ENCODE assay signal across 19 cellular contexts in the genomic region with DNA sequence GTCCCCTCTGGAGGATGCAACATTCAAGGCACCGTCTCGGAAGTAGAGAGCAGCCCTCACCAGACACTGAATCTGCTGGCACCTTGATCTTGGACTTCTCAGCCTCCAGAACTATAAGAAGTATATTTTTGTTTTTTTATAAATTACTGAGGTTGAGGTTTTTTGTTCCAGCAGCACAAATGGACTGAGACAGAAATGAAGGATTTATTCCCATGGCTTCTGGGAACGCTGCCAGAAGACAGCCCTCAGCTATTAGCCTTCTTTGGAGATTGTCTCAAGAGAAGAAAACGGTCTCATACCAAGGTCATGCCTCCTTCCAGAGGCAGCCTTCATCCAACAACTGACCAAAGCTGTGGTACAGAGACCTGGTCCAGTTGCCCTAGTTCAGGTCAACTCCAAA.
A peak's percentile ranks its signal among the peaks of the same experiment; 100 is the strongest.
DNase-seq lines count a peak whose midpoint lies in the region; FAIRE-seq and TF ChIP-seq lines count a peak whose summit lies in the region.
"Had no signal": no experiment of that assay in that cellular context is flagged by ENCODE, and none has a peak within 500 bp of the region (broad histone marks: within the 10 kb centered on the region; RNA-seq: fewer than 3 reads in every experiment).

No MANE protein-coding gene starts in this region.

- no peak overlapping the region for H3K27ac ChIP-seq in mesendoderm (ENCODE audit: low read depth, low read length)
- H3K27ac ChIP-seq: esophagus squamous epithelium, KMS-11, parathyroid adenoma had no signal

- peak overlapping the region; percentile 20 for H3K27ac Mint-ChIP-seq in chondrocyte (ENCODE audit: unreplicated experiment)
- H3K27ac Mint-ChIP-seq: CD14-positive monocyte; T-helper 2 cell treated with Interferon-gamma antibody and Interleukin-4, amounts not matched to agents 5 μg/mL and 100 μg/mL, for 36 hours; type B pancreatic cell had no signal

- H3K36me3 Mint-ChIP-seq in chondrocyte (ENCODE audit: low read depth) = peaks cover 3% of the 10 kb centered on the region
- H3K36me3 Mint-ChIP-seq: CD14-positive monocyte; stimulated activated naive B cell treated with anti-CD40 and anti-IgM and Interleukin-4, amounts not matched to agents 10 μg/mL and 1 μg/mL and 100 μg/mL, for 72 hours; type B pancreatic cell had no signal

- no peak overlapping the region for H4K8ac ChIP-seq in mesendoderm (ENCODE audit: low read depth, low read length)

- TF ChIP-seq CTCF in chondrocyte (IDR thresholded peaks at IDR 0.05) (no peak), D721Med (IDR thresholded peaks at IDR 0.05; ENCODE audit: insufficient read depth, missing control alignments) (no peak)

- H2BK120ac ChIP-seq in mesendoderm (ENCODE audit: low read depth, low read length) = no peak overlapping the region

- no peak overlapping the region for H3K23ac ChIP-seq in mesendoderm (ENCODE audit: low read length)

- H3K27me3 Mint-ChIP-seq in chondrocyte (ENCODE audit: low read depth) = peaks cover 18% of the 10 kb centered on the region

- no peak overlapping the region for H2BK5ac ChIP-seq in mesendoderm (ENCODE audit: low read length)

- no peak overlapping the region for H3K4ac ChIP-seq in mesendoderm (ENCODE audit: low read depth, low read length)

- H3K18ac ChIP-seq in mesendoderm (ENCODE audit: low read length) = no peak overlapping the region

- intact Hi-C loops in posterior vena cava (cut with DNase I) = no loop called here

- H3K56ac ChIP-seq in mesendoderm (ENCODE audit: low read length) = no peak overlapping the region

- WGBS in mesendoderm (ENCODE audit: extremely low coverage, insufficient coverage, low lambda C conversion rate) = no CpG with 5 or more reads among the region's 4 CpGs

- no peak overlapping the region for H3K4me3 Mint-ChIP-seq in chondrocyte (ENCODE audit: unreplicated experiment)
- H3K4me3 Mint-ChIP-seq: stimulated activated naive B cell treated with anti-CD40 and anti-IgM and Interleukin-4, amounts not matched to agents 10 μg/mL and 1 μg/mL and 100 μg/mL, for 72 hours; T-helper 2 cell treated with Interferon-gamma antibody and Interleukin-4, amounts not matched to agents 5 μg/mL and 100 μg/mL, for 36 hours; type B pancreatic cell had no signal

- DNase-seq in EL (peak; percentile 36), NCI-H2227 treated with DMSO at 0.1 percent for 48 hours (lab: John Stamatoyannopoulos, UW) (peak; percentile 15), chondrocyte (ENCODE audit: low spot score) (no peak), posterior vena cava (ENCODE audit: low spot score) (peak; percentile 49), mesendoderm (no peak), NCI-H2081 (lab: John Stamatoyannopoulos, UW) (no peak), D721Med (ENCODE audit: insufficient read length, low spot score) (no peak), NCI-H146 treated with DMSO at 0.1 percent for 48 hours (lab: John Stamatoyannopoulos, UW; ENCODE audit: unreplicated experiment) (no peak)
- DNase-seq: esophagus squamous epithelium; left ventricle myocardium superior; NCI-H1105 treated with DMSO at 0.1 percent for 48 hours; SHP77 treated with DMSO at 0.1 percent for 48 hours; stimulated activated naive B cell treated with anti-CD40 and anti-IgM and Interleukin-4, amounts not matched to agents 10 μg/mL and 1 μg/mL and 100 μg/mL, for 72 hours had no signal

- no peaks in the 10 kb centered on the region for H3K4me1 ChIP-seq in mesendoderm (ENCODE audit: control insufficient read depth, low read depth, low read length)
- H3K4me1 ChIP-seq: esophagus squamous epithelium, parathyroid adenoma had no signal

- FAIRE-seq in D721Med (lab: Jason Lieb, UNC) = no peak
- FAIRE-seq: GM12878 had no signal

- no peaks in the 10 kb centered on the region for H3K79me1 ChIP-seq in mesendoderm (ENCODE audit: low read length)

- H3K4me3 ChIP-seq in mesendoderm (ENCODE audit: low read length) = no peak overlapping the region
- H3K4me3 ChIP-seq: esophagus squamous epithelium, GM12878 had no signal

- no peaks in the 10 kb centered on the region for H3K79me2 ChIP-seq in mesendoderm (ENCODE audit: control insufficient read depth, insufficient read depth, low read length)
- H3K79me2 ChIP-seq: parathyroid adenoma had no signal

- no peak overlapping the region for H3K4me2 ChIP-seq in mesendoderm (ENCODE audit: low read length)
- H3K4me2 ChIP-seq: KMS-11 had no signal

- no peak overlapping the region for H2AK5ac ChIP-seq in mesendoderm (ENCODE audit: low read length)

- H3K36me3 ChIP-seq in mesendoderm (ENCODE audit: control insufficient read depth, insufficient read depth, low read length) = no peaks in the 10 kb centered on the region
- H3K36me3 ChIP-seq: esophagus squamous epithelium had no signal

- H2BK15ac ChIP-seq in mesendoderm (replicated peaks; ENCODE audit: low read depth) = no peak overlapping the region

- H3K9me3 Mint-ChIP-seq in chondrocyte (ENCODE audit: low read depth) = peaks cover 2% of the 10 kb centered on the region
- H3K9me3 Mint-ChIP-seq: T-helper 2 cell treated with Interferon-gamma antibody and Interleukin-4, amounts not matched to agents 5 μg/mL and 100 μg/mL, for 36 hours; type B pancreatic cell had no signal

- no peak overlapping the region for H3K9ac ChIP-seq in mesendoderm (ENCODE audit: low read length)
- H3K9ac ChIP-seq: KMS-11, parathyroid adenoma had no signal

- no peak overlapping the region for H4K5ac ChIP-seq in mesendoderm (ENCODE audit: low read length)

- no peaks in the 10 kb centered on the region for H3K27me3 ChIP-seq in mesendoderm (ENCODE audit: insufficient read depth, low read length, poor library complexity)

- H3K4me1 Mint-ChIP-seq in chondrocyte (ENCODE audit: low read depth) = peaks cover 18% of the 10 kb centered on the region
- H3K4me1 Mint-ChIP-seq: CD14-positive monocyte had no signal

Comparison
In these comparisons a context has a peak if more than half of its experiments do, and no peak if none do; other contexts are left out.
1. DNase-seq: peak in EL (single experiment), NCI-H2227 treated with DMSO at 0.1 percent for 48 hours (single experiment) and posterior vena cava (single experiment); none in chondrocyte (single experiment), mesendoderm (single experiment), NCI-H2081 (0 of 2), D721Med (single experiment) and NCI-H146 treated with DMSO at 0.1 percent for 48 hours (single experiment).